Comparison of ENCODE assay signal across 1 cellular context in the genomic region with DNA sequence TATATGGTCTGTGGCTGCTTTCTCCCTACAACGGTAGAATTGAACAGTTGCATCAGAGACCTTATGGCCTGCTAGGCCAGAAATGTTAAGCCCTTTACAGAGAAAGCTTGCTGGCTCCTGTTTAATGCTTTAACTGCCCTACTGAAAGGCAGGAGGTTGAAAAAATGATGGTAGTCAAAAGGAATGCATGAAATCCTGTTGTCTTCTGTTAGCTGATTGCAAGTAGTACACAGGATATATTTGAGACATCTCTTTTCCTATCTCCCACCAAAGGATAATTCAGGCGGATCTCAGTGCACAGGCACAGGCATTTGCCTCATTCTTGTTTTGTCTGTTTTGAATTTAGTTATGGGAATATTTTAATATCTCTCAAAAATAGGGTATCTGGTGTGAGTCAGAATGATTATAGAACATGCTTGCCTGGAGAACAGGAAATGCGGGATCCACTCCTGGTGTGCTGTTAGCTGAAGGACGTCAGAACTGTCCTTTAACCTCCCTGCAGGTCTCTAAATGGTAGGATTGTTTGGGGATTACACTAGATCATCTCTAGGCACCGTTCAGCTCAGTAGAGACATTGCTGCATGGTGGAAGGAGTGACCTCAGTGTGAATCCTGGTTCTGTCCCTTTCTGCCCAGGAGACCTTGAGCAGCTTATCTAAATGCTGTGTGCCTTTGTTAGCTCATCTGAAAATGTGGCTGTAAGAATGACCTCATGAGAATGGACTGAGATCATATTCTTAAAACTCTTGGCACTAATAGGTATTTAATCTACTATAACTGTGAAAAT.
TF ChIP-seq lines count a peak whose summit lies in the region.

No MANE protein-coding gene starts in this region.

TF ChIP-seq in HepG2, 621 proteins besides CTCF, POLR2A, EP300 and RAD21 (continued from another document and continues in another):
- TF ChIP-seq SETDB1 (CRISPR knock-in tag; IDR thresholded peaks at IDR 0.05; ENCODE audit: borderline replicate concordance) (no peak), HIVEP1 (CRISPR knock-in tag; IDR thresholded peaks at IDR 0.05) (no peak), MIER3 (CRISPR knock-in tag; IDR thresholded peaks at IDR 0.05; ENCODE audit: borderline replicate concordance) (peak; percentile 26; the same call in 1 of the 2 replicates), CENPBD1 (CRISPR knock-in tag; IDR thresholded peaks at IDR 0.05; ENCODE audit: borderline replicate concordance, low read depth) (no peak), GATA4 (IDR thresholded peaks at IDR 0.05; ENCODE audit: borderline replicate concordance, low read depth) (0 out of 2 replicates have a peak, but pooled peaks have one; percentile 19), RFX1 (IDR thresholded peaks at IDR 0.05) (no peak), ZBTB3 (CRISPR knock-in tag; IDR thresholded peaks at IDR 0.05; ENCODE audit: borderline replicate concordance, low read depth) (no peak), STAT5B (CRISPR knock-in tag; IDR thresholded peaks at IDR 0.05) (no peak), SOX6 (IDR thresholded peaks at IDR 0.05) (no peak), SOX6 (CRISPR knock-in tag; IDR thresholded peaks at IDR 0.05) (peak; percentile 58), NFIB (CRISPR knock-in tag; IDR thresholded peaks at IDR 0.05; ENCODE audit: borderline replicate concordance) (no peak), ZNF605 (CRISPR knock-in tag; IDR thresholded peaks at IDR 0.05) (peak; percentile 57; the same call in 1 of the 2 replicates), CREM (IDR thresholded peaks at IDR 0.05) (peak; percentile 61; the same call in 1 of the 2 replicates), CREM (CRISPR knock-in tag; IDR thresholded peaks at IDR 0.05) (no peak), ATF1 (CRISPR knock-in tag; IDR thresholded peaks at IDR 0.05) (0 out of 2 replicates have a peak, but pooled peaks have one; percentile 33), THAP11 (CRISPR knock-in tag; IDR thresholded peaks at IDR 0.05) (peak; percentile 49; the same call in 1 of the 2 replicates), CHD4 (IDR thresholded peaks at IDR 0.05; ENCODE audit: borderline replicate concordance, low read length) (no peak; the same call in 1 of the 2 replicates), PLRG1 (conservative IDR thresholded peaks at IDR 0.05) (no peak), ZNF30 (CRISPR knock-in tag; IDR thresholded peaks at IDR 0.05) (no peak), ZNF317 (CRISPR knock-in tag; IDR thresholded peaks at IDR 0.05) (0 out of 2 replicates have a peak, but pooled peaks have one; percentile 12), ZNF580 (CRISPR knock-in tag; IDR thresholded peaks at IDR 0.05; ENCODE audit: borderline replicate concordance, low read depth) (peak; percentile 33; the same call in 1 of the 2 replicates), MATR3 (CRISPR knock-in tag; IDR thresholded peaks at IDR 0.05) (no peak), ZBTB2 (CRISPR knock-in tag; IDR thresholded peaks at IDR 0.05; ENCODE audit: low read depth) (no peak), ZNF501 (CRISPR knock-in tag; IDR thresholded peaks at IDR 0.05) (0 out of 2 replicates have a peak, but pooled peaks have one; percentile 43), THAP7 (CRISPR knock-in tag; IDR thresholded peaks at IDR 0.05) (no peak), HMGA1 (CRISPR knock-in tag; conservative IDR thresholded peaks at IDR 0.05) (no peak), ZKSCAN8 (CRISPR knock-in tag; IDR thresholded peaks at IDR 0.05; ENCODE audit: borderline replicate concordance) (peak; percentile 31; the same call in 1 of the 2 replicates), FOXO4 (CRISPR knock-in tag; conservative IDR thresholded peaks at IDR 0.05) (no peak), ZNF841 (CRISPR knock-in tag; IDR thresholded peaks at IDR 0.05; ENCODE audit: borderline replicate concordance) (no peak), ZNF430 (CRISPR knock-in tag; IDR thresholded peaks at IDR 0.05) (no peak), RAD51 (IDR thresholded peaks at IDR 0.05; ENCODE audit: borderline replicate concordance) (no peak), NCOR1 (IDR thresholded peaks at IDR 0.05; ENCODE audit: borderline replicate concordance, low read length) (no peak), ZSCAN25 (CRISPR knock-in tag; IDR thresholded peaks at IDR 0.05) (no peak; the same call in 1 of the 2 replicates), MYC (CRISPR knock-in tag; IDR thresholded peaks at IDR 0.05; ENCODE audit: borderline replicate concordance) (no peak), BRCA1 (CRISPR knock-in tag; IDR thresholded peaks at IDR 0.05) (no peak), POLR2AphosphoS5 (IDR thresholded peaks at IDR 0.05; ENCODE audit: low read depth, low read length) (peak; percentile 31; the same call in 1 of the 2 replicates), ZFP82 (CRISPR knock-in tag; IDR thresholded peaks at IDR 0.05; ENCODE audit: borderline replicate concordance) (no peak)
- TF ChIP-seq, protein P1, sequence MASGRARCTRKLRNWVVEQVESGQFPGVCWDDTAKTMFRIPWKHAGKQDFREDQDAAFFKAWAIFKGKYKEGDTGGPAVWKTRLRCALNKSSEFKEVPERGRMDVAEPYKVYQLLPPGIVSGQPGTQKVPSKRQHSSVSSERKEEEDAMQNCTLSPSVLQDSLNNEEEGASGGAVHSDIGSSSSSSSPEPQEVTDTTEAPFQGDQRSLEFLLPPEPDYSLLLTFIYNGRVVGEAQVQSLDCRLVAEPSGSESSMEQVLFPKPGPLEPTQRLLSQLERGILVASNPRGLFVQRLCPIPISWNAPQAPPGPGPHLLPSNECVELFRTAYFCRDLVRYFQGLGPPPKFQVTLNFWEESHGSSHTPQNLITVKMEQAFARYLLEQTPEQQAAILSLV (CRISPR knock-in tag; IDR thresholded peaks at IDR 0.05; ENCODE audit: borderline replicate concordance) = no peak
- TF ChIP-seq, protein P2, sequence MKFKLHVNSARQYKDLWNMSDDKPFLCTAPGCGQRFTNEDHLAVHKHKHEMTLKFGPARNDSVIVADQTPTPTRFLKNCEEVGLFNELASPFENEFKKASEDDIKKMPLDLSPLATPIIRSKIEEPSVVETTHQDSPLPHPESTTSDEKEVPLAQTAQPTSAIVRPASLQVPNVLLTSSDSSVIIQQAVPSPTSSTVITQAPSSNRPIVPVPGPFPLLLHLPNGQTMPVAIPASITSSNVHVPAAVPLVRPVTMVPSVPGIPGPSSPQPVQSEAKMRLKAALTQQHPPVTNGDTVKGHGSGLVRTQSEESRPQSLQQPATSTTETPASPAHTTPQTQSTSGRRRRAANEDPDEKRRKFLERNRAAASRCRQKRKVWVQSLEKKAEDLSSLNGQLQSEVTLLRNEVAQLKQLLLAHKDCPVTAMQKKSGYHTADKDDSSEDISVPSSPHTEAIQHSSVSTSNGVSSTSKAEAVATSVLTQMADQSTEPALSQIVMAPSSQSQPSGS (CRISPR knock-in tag; IDR thresholded peaks at IDR 0.05) = peak; percentile 23
- TF ChIP-seq, protein P3, sequence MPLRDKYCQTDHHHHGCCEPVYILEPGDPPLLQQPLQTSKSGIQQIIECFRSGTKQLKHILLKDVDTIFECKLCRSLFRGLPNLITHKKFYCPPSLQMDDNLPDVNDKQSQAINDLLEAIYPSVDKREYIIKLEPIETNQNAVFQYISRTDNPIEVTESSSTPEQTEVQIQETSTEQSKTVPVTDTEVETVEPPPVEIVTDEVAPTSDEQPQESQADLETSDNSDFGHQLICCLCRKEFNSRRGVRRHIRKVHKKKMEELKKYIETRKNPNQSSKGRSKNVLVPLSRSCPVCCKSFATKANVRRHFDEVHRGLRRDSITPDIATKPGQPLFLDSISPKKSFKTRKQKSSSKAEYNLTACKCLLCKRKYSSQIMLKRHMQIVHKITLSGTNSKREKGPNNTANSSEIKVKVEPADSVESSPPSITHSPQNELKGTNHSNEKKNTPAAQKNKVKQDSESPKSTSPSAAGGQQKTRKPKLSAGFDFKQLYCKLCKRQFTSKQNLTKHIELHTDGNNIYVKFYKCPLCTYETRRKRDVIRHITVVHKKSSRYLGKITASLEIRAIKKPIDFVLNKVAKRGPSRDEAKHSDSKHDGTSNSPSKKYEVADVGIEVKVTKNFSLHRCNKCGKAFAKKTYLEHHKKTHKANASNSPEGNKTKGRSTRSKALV (CRISPR knock-in tag; IDR thresholded peaks at IDR 0.05) = no peak
- TF ChIP-seq, protein P4, sequence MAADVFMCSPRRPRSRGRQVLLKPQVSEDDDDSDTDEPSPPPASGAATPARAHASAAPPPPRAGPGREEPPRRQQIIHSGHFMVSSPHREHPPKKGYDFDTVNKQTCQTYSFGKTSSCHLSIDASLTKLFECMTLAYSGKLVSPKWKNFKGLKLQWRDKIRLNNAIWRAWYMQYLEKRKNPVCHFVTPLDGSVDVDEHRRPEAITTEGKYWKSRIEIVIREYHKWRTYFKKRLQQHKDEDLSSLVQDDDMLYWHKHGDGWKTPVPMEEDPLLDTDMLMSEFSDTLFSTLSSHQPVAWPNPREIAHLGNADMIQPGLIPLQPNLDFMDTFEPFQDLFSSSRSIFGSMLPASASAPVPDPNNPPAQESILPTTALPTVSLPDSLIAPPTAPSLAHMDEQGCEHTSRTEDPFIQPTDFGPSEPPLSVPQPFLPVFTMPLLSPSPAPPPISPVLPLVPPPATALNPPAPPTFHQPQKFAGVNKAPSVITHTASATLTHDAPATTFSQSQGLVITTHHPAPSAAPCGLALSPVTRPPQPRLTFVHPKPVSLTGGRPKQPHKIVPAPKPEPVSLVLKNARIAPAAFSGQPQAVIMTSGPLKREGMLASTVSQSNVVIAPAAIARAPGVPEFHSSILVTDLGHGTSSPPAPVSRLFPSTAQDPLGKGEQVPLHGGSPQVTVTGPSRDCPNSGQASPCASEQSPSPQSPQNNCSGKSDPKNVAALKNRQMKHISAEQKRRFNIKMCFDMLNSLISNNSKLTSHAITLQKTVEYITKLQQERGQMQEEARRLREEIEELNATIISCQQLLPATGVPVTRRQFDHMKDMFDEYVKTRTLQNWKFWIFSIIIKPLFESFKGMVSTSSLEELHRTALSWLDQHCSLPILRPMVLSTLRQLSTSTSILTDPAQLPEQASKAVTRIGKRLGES (CRISPR knock-in tag; IDR thresholded peaks at IDR 0.05; ENCODE audit: borderline replicate concordance) = no peak
- TF ChIP-seq, protein P5, sequence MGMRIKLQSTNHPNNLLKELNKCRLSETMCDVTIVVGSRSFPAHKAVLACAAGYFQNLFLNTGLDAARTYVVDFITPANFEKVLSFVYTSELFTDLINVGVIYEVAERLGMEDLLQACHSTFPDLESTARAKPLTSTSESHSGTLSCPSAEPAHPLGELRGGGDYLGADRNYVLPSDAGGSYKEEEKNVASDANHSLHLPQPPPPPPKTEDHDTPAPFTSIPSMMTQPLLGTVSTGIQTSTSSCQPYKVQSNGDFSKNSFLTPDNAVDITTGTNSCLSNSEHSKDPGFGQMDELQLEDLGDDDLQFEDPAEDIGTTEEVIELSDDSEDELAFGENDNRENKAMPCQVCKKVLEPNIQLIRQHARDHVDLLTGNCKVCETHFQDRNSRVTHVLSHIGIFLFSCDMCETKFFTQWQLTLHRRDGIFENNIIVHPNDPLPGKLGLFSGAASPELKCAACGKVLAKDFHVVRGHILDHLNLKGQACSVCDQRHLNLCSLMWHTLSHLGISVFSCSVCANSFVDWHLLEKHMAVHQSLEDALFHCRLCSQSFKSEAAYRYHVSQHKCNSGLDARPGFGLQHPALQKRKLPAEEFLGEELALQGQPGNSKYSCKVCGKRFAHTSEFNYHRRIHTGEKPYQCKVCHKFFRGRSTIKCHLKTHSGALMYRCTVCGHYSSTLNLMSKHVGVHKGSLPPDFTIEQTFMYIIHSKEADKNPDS (CRISPR knock-in tag; IDR thresholded peaks at IDR 0.05) = no peak
- TF ChIP-seq, protein P6, sequence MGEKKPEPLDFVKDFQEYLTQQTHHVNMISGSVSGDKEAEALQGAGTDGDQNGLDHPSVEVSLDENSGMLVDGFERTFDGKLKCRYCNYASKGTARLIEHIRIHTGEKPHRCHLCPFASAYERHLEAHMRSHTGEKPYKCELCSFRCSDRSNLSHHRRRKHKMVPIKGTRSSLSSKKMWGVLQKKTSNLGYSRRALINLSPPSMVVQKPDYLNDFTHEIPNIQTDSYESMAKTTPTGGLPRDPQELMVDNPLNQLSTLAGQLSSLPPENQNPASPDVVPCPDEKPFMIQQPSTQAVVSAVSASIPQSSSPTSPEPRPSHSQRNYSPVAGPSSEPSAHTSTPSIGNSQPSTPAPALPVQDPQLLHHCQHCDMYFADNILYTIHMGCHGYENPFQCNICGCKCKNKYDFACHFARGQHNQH (CRISPR knock-in tag; IDR thresholded peaks at IDR 0.05) = 0 out of 2 replicates have a peak, but pooled peaks have one; percentile 20
- TF ChIP-seq, protein P7, sequence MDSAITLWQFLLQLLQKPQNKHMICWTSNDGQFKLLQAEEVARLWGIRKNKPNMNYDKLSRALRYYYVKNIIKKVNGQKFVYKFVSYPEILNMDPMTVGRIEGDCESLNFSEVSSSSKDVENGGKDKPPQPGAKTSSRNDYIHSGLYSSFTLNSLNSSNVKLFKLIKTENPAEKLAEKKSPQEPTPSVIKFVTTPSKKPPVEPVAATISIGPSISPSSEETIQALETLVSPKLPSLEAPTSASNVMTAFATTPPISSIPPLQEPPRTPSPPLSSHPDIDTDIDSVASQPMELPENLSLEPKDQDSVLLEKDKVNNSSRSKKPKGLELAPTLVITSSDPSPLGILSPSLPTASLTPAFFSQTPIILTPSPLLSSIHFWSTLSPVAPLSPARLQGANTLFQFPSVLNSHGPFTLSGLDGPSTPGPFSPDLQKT (CRISPR knock-in tag; IDR thresholded peaks at IDR 0.05; ENCODE audit: borderline replicate concordance) = no peak
